Comparison of ENCODE assay signal across 11 cellular contexts in genomic region chr3:42746455-42747450, GRCh38. TPM values are rescaled to one million over a fixed set of nuclear protein-coding genes. Genes with fewer than 3 reads are reported as not detected.
A peak's percentile ranks its signal among the peaks of the same experiment; 100 is the strongest.
DNase-seq lines count a peak whose midpoint lies in the region; ATAC-seq, FAIRE-seq and TF ChIP-seq lines count a peak whose summit lies in the region.
"Had no signal": no experiment of that assay in that cellular context is flagged by ENCODE, and none has a peak within 500 bp of the region (broad histone marks: within the 10 kb centered on the region; RNA-seq: fewer than 3 reads in every experiment).

No MANE protein-coding gene starts in this region.

- TF ChIP-seq CTCF in hepatocyte (IDR thresholded peaks at IDR 0.05; ENCODE audit: poor library complexity) (no peak), suprapubic skin (IDR thresholded peaks at IDR 0.05) (no peak), D721Med (IDR thresholded peaks at IDR 0.05; ENCODE audit: insufficient read depth, missing control alignments) (no peak)

- no peaks in the 10 kb centered on the region for H3K9me2 ChIP-seq in hepatocyte (replicated peaks; ENCODE audit: insufficient read depth)

- FAIRE-seq in D721Med (lab: Jason Lieb, UNC): no peak
- FAIRE-seq: GM18507 had no signal

- no peaks in the 10 kb centered on the region for H4K20me1 ChIP-seq in hepatocyte (ENCODE audit: insufficient read depth, poor library complexity, severe bottlenecking)

- no peaks in the 10 kb centered on the region for H3K79me2 ChIP-seq in hepatocyte

- H3K4me3 ChIP-seq in hepatocyte (no peak overlapping the region), suprapubic skin (no peak overlapping the region)
- H3K4me3 ChIP-seq: lung had no signal

- peak overlapping the region; percentile 51 for H3K4me2 ChIP-seq in hepatocyte

- TF ChIP-seq POLR2A in suprapubic skin (IDR thresholded peaks at IDR 0.05): no peak

- peak overlapping the region; percentile 89 for H3K27ac ChIP-seq in angular gyrus (ENCODE audit: low read depth, low read length)
- peak overlapping the region; percentile 93 for H3K27ac ChIP-seq in hepatocyte
- H3K27ac ChIP-seq in suprapubic skin: peak overlapping the region; percentile 66

- H2AFZ ChIP-seq in hepatocyte: no peak overlapping the region

- ATAC-seq in HG03469 (IDR thresholded peaks at IDR 0.05; ENCODE audit: unreplicated experiment) (no peak), HG03045 (IDR thresholded peaks at IDR 0.05; ENCODE audit: unreplicated experiment) (no peak)
- ATAC-seq: HCT116 had no signal

- H3K27me3 ChIP-seq in hepatocyte (no peaks in the 10 kb centered on the region), suprapubic skin (no peaks in the 10 kb centered on the region)

- no peak for TF ChIP-seq EP300 in suprapubic skin (IDR thresholded peaks at IDR 0.05)

- H3K9me3 ChIP-seq in hepatocyte (ENCODE audit: low read depth) (no peaks in the 10 kb centered on the region), suprapubic skin (no peaks in the 10 kb centered on the region)

- H3K4me1 ChIP-seq in hepatocyte (ENCODE audit: insufficient read depth) (peaks cover 23% of the 10 kb centered on the region), suprapubic skin (peaks cover 26% of the 10 kb centered on the region)

- whole genome bisulfite sequencing in hepatocyte (ENCODE audit: low lambda C conversion rate, missing lambda C conversion rate): 71% methylated on average over 11 of the region's 11 CpGs
- 66% methylated on average over 10 of the region's 11 CpGs for WGBS in suprapubic skin

- peak; percentile 76 for DNase-seq in NCI-H2107 treated with DMSO at 0.1 percent for 48 hours (lab: John Stamatoyannopoulos, UW; ENCODE audit: unreplicated experiment)
- no peak for DNase-seq in NCI-H2107 (lab: John Stamatoyannopoulos, UW)
- DNase-seq in hepatocyte (ENCODE audit: low spot score): peak; percentile 60
- DNase-seq in suprapubic skin (ENCODE audit: low spot score in 2 of 2): peak in 1 of 2 donors; percentile 77
- no peak for DNase-seq in D721Med (ENCODE audit: insufficient read length, low spot score)

- H3K36me3 ChIP-seq in hepatocyte (replicated peaks; ENCODE audit: insufficient read depth, low read depth) (no peaks in the 10 kb centered on the region), suprapubic skin (no peaks in the 10 kb centered on the region)

RNA-seq across cellular contexts. Expression of gene CCDC13, which starts 26.3 kb away (rescaled TPM):
- total RNA-seq in hepatocyte (0.63 TPM in 1 of 2 replicates, not detected in the other), suprapubic skin (under 1 TPM in 1 of 4 donors, not detected in 3; 0.89 TPM)
- 2.1 TPM in 1 of 2 replicates, not detected in the other for polyA plus RNA-seq in hepatocyte

RNA-seq across cellular contexts. Expression of gene HHATL, which starts 44.2 kb away (rescaled TPM):
- total RNA-seq in hepatocyte (not detected in 2 replicates), suprapubic skin (1 to 10 TPM in 1 of 4 donors, not detected in 3; 2.3 TPM)
- polyA plus RNA-seq in hepatocyte: not detected in 2 replicates

RNA-seq across cellular contexts. Expression of gene HIGD1A, which starts 57.5 kb away (rescaled TPM):
- 252 and 266 TPM in 2 replicates for total RNA-seq in hepatocyte
- polyA plus RNA-seq in hepatocyte: 212 and 218 TPM in 2 replicates
- total RNA-seq in suprapubic skin: 10 to 100 TPM; 46.8 to 91.9 (median 81.4) TPM

Comparison
In these comparisons a context has a peak if more than half of its experiments do, and no peak if none do; other contexts are left out.
1. DNase-seq: peak in NCI-H2107 treated with DMSO at 0.1 percent for 48 hours (single experiment) and hepatocyte (single experiment); none in NCI-H2107 (single experiment) and D721Med (single experiment).
2. Peak in every context shown above with its lines, with median percentiles within 50 percentile points of each other: H3K27ac ChIP-seq.